33 cellular contexts compared by ENCODE assay signal in the genomic region with DNA sequence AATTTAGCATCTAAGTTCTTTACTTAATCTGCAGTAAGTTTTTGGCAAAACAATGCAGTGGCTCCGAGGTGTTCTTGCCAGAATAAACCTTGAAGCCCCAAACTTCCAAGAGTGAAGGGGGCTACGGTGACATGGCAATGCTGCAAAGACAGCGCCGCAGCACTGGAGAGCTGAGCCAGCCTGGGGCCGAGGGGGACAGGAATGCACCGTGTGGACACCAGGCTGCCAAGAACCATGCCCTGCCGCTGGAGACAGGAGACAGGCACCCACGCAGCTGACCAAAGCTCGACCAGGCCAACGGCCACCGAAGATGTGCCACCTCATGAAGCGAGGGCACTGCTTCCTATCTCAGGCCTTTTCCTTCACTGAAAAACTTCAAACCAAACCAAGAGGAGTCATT.
"Had no signal": no experiment of that assay in that cellular context is flagged by ENCODE, and none has a peak within 500 bp of the region (broad histone marks: within the 10 kb centered on the region; RNA-seq: fewer than 3 reads in every experiment).

No MANE protein-coding gene starts in this region.

- H3K4me1 Mint-ChIP-seq: activated CD4-positive, alpha-beta T cell treated with anti-CD3 and anti-CD28 coated beads, Interleukin-2, amount 10 ng/mL, durations not matched to agents 24 days and 14 days; activated naive CD4-positive, alpha-beta T cell treated with anti-CD3 and anti-CD28 coated beads, Interleukin-2, amount 50 U/mL, for 24 hours; activated naive CD8-positive, alpha-beta T cell treated with anti-CD3 and anti-CD28 coated beads, Interleukin-2, amount 10 ng/mL, durations not matched to agents 7 days and 5 days; T-cell had no signal

- H3K27ac ChIP-seq: ascending aorta, cardiac muscle cell, KMS-11, Peyer's patch, WERI-Rb-1 had no signal

- H3K4me3 ChIP-seq: ascending aorta, cardiac muscle cell, Peyer's patch had no signal

- H3K9me3 ChIP-seq: ascending aorta, Peyer's patch had no signal

- DNase-seq: activated CD4-positive, alpha-beta T cell treated with anti-CD3 and anti-CD28 coated beads, Interleukin-2, amount 10 ng/mL, durations not matched to agents 24 days and 14 days; activated CD4-positive, alpha-beta T cell treated with anti-CD3 and anti-CD28 coated beads, Interleukin-2, amount 50 U/mL, for 48 hours; activated CD4-positive, CD25-positive, alpha-beta regulatory T cell; activated CD8-positive, alpha-beta T cell treated with anti-CD3 and anti-CD28 coated beads, Interleukin-2, amount 10 ng/mL, durations not matched to agents 7 days and 5 days; activated gamma-delta T cell; activated naive CD4-positive, alpha-beta T cell treated with Interleukin-2 at 50 U/mL for 16 hours; activated naive CD8-positive, alpha-beta T cell treated with anti-CD3 and anti-CD28 coated beads, Interleukin-2, amount 10 ng/mL, durations not matched to agents 7 days and 5 days; activated T-cell treated with anti-CD3 and anti-CD28 coated beads, Interleukin-2, amount 50 U/mL, for 24 hours; amygdala; MM.1S; MV-4-11; NCI-H1092; NCI-H1436 treated with DMSO at 0.1 percent for 48 hours; NCI-H1694 treated with DMSO at 0.1 percent for 48 hours; NCI-H2171; NCI-H510A; NCI-H526; NCI-H748 treated with DMSO at 0.1 percent for 48 hours; NK-92 treated with Interleukin-12 subunit alpha and Interleukin-12 subunit beta, amount 100 ng/mL, for 24 hours; PC-3; Peyer's patch; RPMI8226; SIG-M5; T-cell; T-helper 2 cell; T-helper 9 cell; WERI-Rb-1 had no signal

- H3K9me3 Mint-ChIP-seq: activated CD4-positive, alpha-beta T cell treated with anti-CD3 and anti-CD28 coated beads, Interleukin-2, amount 10 ng/mL, durations not matched to agents 24 days and 14 days; activated naive CD4-positive, alpha-beta T cell treated with anti-CD3 and anti-CD28 coated beads, Interleukin-2, amount 50 U/mL, for 24 hours; activated naive CD8-positive, alpha-beta T cell treated with anti-CD3 and anti-CD28 coated beads, Interleukin-2, amount 10 ng/mL, durations not matched to agents 7 days and 5 days; activated T-cell treated with anti-CD3 and anti-CD28 coated beads, Interleukin-2, amount 50 U/mL, for 24 hours; activated T-helper 2 cell treated with anti-CD3 and anti-CD28 coated beads, Interferon-gamma antibody, Interleukin-2, Interleukin-4, amounts not matched to agents 10 μg/mL and 5 μg/mL and 100 μg/mL, durations not matched to agents 14 hours and 24 hours and 36 hours; T-cell had no signal

- H3K27me3 Mint-ChIP-seq: activated CD4-positive, alpha-beta T cell treated with anti-CD3 and anti-CD28 coated beads, Interleukin-2, amount 10 ng/mL, durations not matched to agents 24 days and 14 days; activated naive CD4-positive, alpha-beta T cell treated with anti-CD3 and anti-CD28 coated beads, Interleukin-2, amount 50 U/mL, for 24 hours; activated naive CD8-positive, alpha-beta T cell treated with anti-CD3 and anti-CD28 coated beads, Interleukin-2, amount 10 ng/mL, durations not matched to agents 7 days and 5 days; activated T-cell treated with anti-CD3 and anti-CD28 coated beads, Interleukin-2, amount 50 U/mL, for 24 hours; T-cell had no signal

- ATAC-seq: activated CD8-positive, alpha-beta T cell treated with anti-CD3 and anti-CD28 coated beads, Interleukin-2, amount 10 ng/mL, durations not matched to agents 7 days and 5 days; PC-3; SK-N-SH treated with all-trans-retinoic acid at 6 μM for 48 hours; T-cell had no signal

- H3K4me1 ChIP-seq: ascending aorta, Peyer's patch had no signal

- H3K27me3 ChIP-seq: ascending aorta, cardiac muscle cell, Peyer's patch had no signal

- H3K27ac Mint-ChIP-seq: activated CD4-positive, alpha-beta T cell treated with anti-CD3 and anti-CD28 coated beads, Interleukin-2, amount 10 ng/mL, durations not matched to agents 24 days and 14 days; activated CD8-positive, alpha-beta T cell treated with anti-CD3 and anti-CD28 coated beads, Interleukin-2, amount 10 ng/mL, durations not matched to agents 7 days and 5 days; activated naive CD4-positive, alpha-beta T cell treated with anti-CD3 and anti-CD28 coated beads, Interleukin-2, amount 50 U/mL, for 24 hours; activated naive CD8-positive, alpha-beta T cell treated with anti-CD3 and anti-CD28 coated beads, Interleukin-2, amount 10 ng/mL, durations not matched to agents 7 days and 5 days; activated T-helper 2 cell treated with anti-CD3 and anti-CD28 coated beads, Interferon-gamma antibody, Interleukin-2, Interleukin-4, amounts not matched to agents 10 μg/mL and 5 μg/mL and 100 μg/mL, durations not matched to agents 14 hours and 24 hours and 36 hours had no signal

- H3K4me3 Mint-ChIP-seq: activated CD4-positive, alpha-beta T cell treated with anti-CD3 and anti-CD28 coated beads, Interleukin-2, amount 10 ng/mL, durations not matched to agents 24 days and 14 days; activated CD8-positive, alpha-beta T cell treated with anti-CD3 and anti-CD28 coated beads, Interleukin-2, amount 10 ng/mL, durations not matched to agents 7 days and 5 days; activated naive CD4-positive, alpha-beta T cell treated with anti-CD3 and anti-CD28 coated beads, Interleukin-2, amount 50 U/mL, for 24 hours; activated naive CD8-positive, alpha-beta T cell treated with anti-CD3 and anti-CD28 coated beads, Interleukin-2, amount 10 ng/mL, durations not matched to agents 7 days and 5 days; activated T-cell treated with anti-CD3 and anti-CD28 coated beads, Interleukin-2, amount 50 U/mL, for 24 hours; T-cell had no signal
